Comparison of ENCODE assay signal across 1 cellular context in genomic region chr22:19796169-19796568, GRCh38.
TF ChIP-seq lines count a peak whose summit lies in the region.

No MANE protein-coding gene starts in this region.

TF ChIP-seq in SK-N-SH treated with all-trans-retinoic acid at 6 μM for 48 hours, 23 proteins besides CTCF, POLR2A, EP300 and RAD21 (continued from another document):
- no peak for TF ChIP-seq PATZ1 (CRISPR knock-in tag; IDR thresholded peaks at IDR 0.05; ENCODE audit: borderline replicate concordance)
- TF ChIP-seq ZNF70 (CRISPR knock-in tag; IDR thresholded peaks at IDR 0.05) = no peak
- TF ChIP-seq ZFP30 (CRISPR knock-in tag; IDR thresholded peaks at IDR 0.05) = no peak
- TF ChIP-seq ISL1 (CRISPR knock-in tag; IDR thresholded peaks at IDR 0.05) = no peak
- no peak for TF ChIP-seq CSRNP3 (CRISPR knock-in tag; IDR thresholded peaks at IDR 0.05)
- TF ChIP-seq SNAI2 (CRISPR knock-in tag; IDR thresholded peaks at IDR 0.05) = no peak
TF ChIP-seq in SK-N-SH treated with all-trans-retinoic acid at 6 μM for 48 hours: peak in this region for 0.
